Comparison of ENCODE assay signal across 13 cellular contexts in genomic region chr6:143607168-143607567, GRCh38.
DNase-seq lines count a peak whose midpoint lies in the region; ATAC-seq and TF ChIP-seq lines count a peak whose summit lies in the region.
"Had no signal": no experiment of that assay in that cellular context is flagged by ENCODE, and none has a peak within 500 bp of the region (broad histone marks: within the 10 kb centered on the region; RNA-seq: fewer than 3 reads in every experiment).

No MANE protein-coding gene starts in this region.

- ATAC-seq in Right ventricle myocardium inferior (peak; percentile 31), left cardiac atrium (no peak)

- no peak overlapping the region for H2BK5ac ChIP-seq in mesenchymal stem cell (ENCODE audit: low read depth, low read length, poor library complexity, severe bottlenecking)

- no peak overlapping the region for H2BK12ac ChIP-seq in mesenchymal stem cell (ENCODE audit: low read length in 2 of 2)

- no peaks in the 10 kb centered on the region for H3K79me2 ChIP-seq in OCI-LY7 (ENCODE audit: insufficient read depth, low read depth, low read length)

- no peak overlapping the region for H3K4me2 ChIP-seq in mesenchymal stem cell (ENCODE audit: low read length, poor library complexity, severe bottlenecking)
- H3K4me2 ChIP-seq in OCI-LY7 (ENCODE audit: low read length), result no peak overlapping the region

- H3K27ac ChIP-seq in mesenchymal stem cell (ENCODE audit: low read length, poor library complexity, severe bottlenecking), result no peak overlapping the region
- H3K27ac ChIP-seq in OCI-LY7 (ENCODE audit: low read depth, low read length, poor library complexity, severe bottlenecking), result no peak overlapping the region

- H2BK120ac ChIP-seq in mesenchymal stem cell (ENCODE audit: low read depth, low read length), result no peak overlapping the region

- 87% methylated on average over 4 of the region's 7 CpGs for WGBS in mesenchymal stem cell

- no TSS peak for BruUV-seq in OCI-LY7 (replicated peaks; lab: Mats Ljungman, UMichigan)

- POLR2A ChIA-PET in OCI-LY7 (lab: Charles Lee), result interaction anchor here (0.7 to 0.8 kb wide), 2 partner anchors 105 to 283 kb away, joined by 3 to 8 read pairs; no protein-coding TSS in a partner anchor

- no peaks in the 10 kb centered on the region for H3K36me3 ChIP-seq in mesenchymal stem cell (ENCODE audit: control insufficient read depth in 1 of 2, insufficient read depth in 2 of 2, low read depth in 1 of 2, low read length in 2 of 2)
- H3K36me3 ChIP-seq in OCI-LY7 (ENCODE audit: insufficient read depth, low read length), result no peaks in the 10 kb centered on the region

- intact Hi-C loops in Right ventricle myocardium inferior (cut with DNase I), result no loop called here
- intact Hi-C loops in left cardiac atrium (cut with DNase I), result no loop called here
- intact Hi-C loops in OCI-LY7 (cut with micrococcal nuclease; ENCODE audit: unreplicated experiment), result no loop called here

- no peak overlapping the region for H4K91ac ChIP-seq in mesenchymal stem cell (ENCODE audit: low read length)

- peak overlapping the region; percentile 14 for H3K9ac ChIP-seq in mesenchymal stem cell (ENCODE audit: low read length)

- H3K4ac ChIP-seq in mesenchymal stem cell (ENCODE audit: low read depth in 1 of 2, low read length in 2 of 2), result no peak overlapping the region

- H3K4me1 ChIP-seq in mesenchymal stem cell (ENCODE audit: control insufficient read depth, insufficient read depth, low read depth, low read length), result no peaks in the 10 kb centered on the region
- H3K4me1 ChIP-seq in OCI-LY7 (ENCODE audit: insufficient read depth, low read length, poor library complexity, severe bottlenecking), result no peaks in the 10 kb centered on the region

- in situ Hi-C loops in SK-MEL-5 (cut with HindIII; ENCODE audit: low pct_unique_long_range_greater_than_20kb, low sequenced_read_pairs), result no loop called here

- H2BK15ac ChIP-seq in mesenchymal stem cell (ENCODE audit: low read depth, poor library complexity, severe bottlenecking), result no peak overlapping the region

- H3K27me3 ChIP-seq in mesenchymal stem cell (ENCODE audit: control insufficient read depth in 1 of 2, insufficient read depth in 1 of 2, low read length in 2 of 2), result no peaks in the 10 kb centered on the region

- H3K23ac ChIP-seq in mesenchymal stem cell (ENCODE audit: low read length in 2 of 2), result no peak overlapping the region

- H4K8ac ChIP-seq in mesenchymal stem cell (ENCODE audit: low read length), result peak overlapping the region; percentile 8

- no peak overlapping the region for H3K14ac ChIP-seq in mesenchymal stem cell (ENCODE audit: low read length in 2 of 2)

- H4K20me1 ChIP-seq in OCI-LY7 (ENCODE audit: insufficient read depth, low read length), result no peaks in the 10 kb centered on the region

- H2AFZ ChIP-seq in mesenchymal stem cell (ENCODE audit: low read depth, low read length) (no peak overlapping the region), OCI-LY7 (ENCODE audit: low read length) (no peak overlapping the region)

- peaks cover 1% of the 10 kb centered on the region for H3K79me1 ChIP-seq in mesenchymal stem cell (replicated peaks; ENCODE audit: low read length, poor library complexity, severe bottlenecking)

- no peak overlapping the region for H2AK5ac ChIP-seq in mesenchymal stem cell (ENCODE audit: low read length, severe bottlenecking)

- no peaks in the 10 kb centered on the region for H3K9me2 ChIP-seq in OCI-LY7 (ENCODE audit: insufficient read depth, low read length)

- H3K9me3 ChIP-seq in mesenchymal stem cell (ENCODE audit: control insufficient read depth, low read length) (no peaks in the 10 kb centered on the region), OCI-LY7 (ENCODE audit: low read length) (no peaks in the 10 kb centered on the region)

- DNase-seq in Right ventricle myocardium inferior (ENCODE audit: missing footprints) (no peak), left cardiac atrium (no peak), SK-MEL-5 (ENCODE audit: low read depth, low spot score) (peak; percentile 19), dermis blood vessel endothelial cell (peak; percentile 30), mesenchymal stem cell (no peak), OCI-M1 (lab: John Stamatoyannopoulos, UW) (no peak), OCI-LY7 (ENCODE audit: low spot score) (no peak), HUDEP-2 (lab: John Stamatoyannopoulos, UW; ENCODE audit: unreplicated experiment in 76 of 76) (no peak)
- DNase-seq: GOT3, Kasumi-1, NCI-H1694, NCI-H2081, SHP77 treated with DMSO at 0.1 percent for 48 hours had no signal

- H3K18ac ChIP-seq in mesenchymal stem cell (ENCODE audit: low read depth in 1 of 2, low read length in 2 of 2), result no peak overlapping the region

- TF ChIP-seq CTCF in OCI-LY7 (conservative IDR thresholded peaks at IDR 0.05; ENCODE audit: low read length), result no peak

- H3K4me3 ChIP-seq in mesenchymal stem cell (ENCODE audit: insufficient read depth in 1 of 2, low read depth in 1 of 2, low read length in 2 of 2) (no peak overlapping the region), OCI-LY7 (ENCODE audit: low read depth, low read length, poor library complexity, severe bottlenecking) (no peak overlapping the region)

- CTCF ChIA-PET in OCI-LY7 (lab: Charles Lee; ENCODE audit: unreplicated experiment), result no interaction called here

Comparison
In these comparisons a context has a peak if more than half of its experiments do, and no peak if none do; other contexts are left out.
1. DNase-seq: peak in SK-MEL-5 (single experiment) and dermis blood vessel endothelial cell (single experiment); none in Right ventricle myocardium inferior (single experiment), left cardiac atrium (single experiment), mesenchymal stem cell (single experiment), OCI-M1 (single experiment), OCI-LY7 (single experiment) and HUDEP-2 (0 of 76).